Comparison of ENCODE assay signal across 39 cellular contexts in genomic region chr1:161503394-161503748, GRCh38. TPM values are rescaled to one million over a fixed set of nuclear protein-coding genes. Genes with fewer than 3 reads are reported as not detected.
A peak's percentile ranks its signal among the peaks of the same experiment; 100 is the strongest.
DNase-seq lines count a peak whose midpoint lies in the region; ATAC-seq, FAIRE-seq and TF ChIP-seq lines count a peak whose summit lies in the region.
"Had no signal": no experiment of that assay in that cellular context is flagged by ENCODE, and none has a peak within 500 bp of the region (broad histone marks: within the 10 kb centered on the region; RNA-seq: fewer than 3 reads in every experiment).

No MANE protein-coding gene starts in this region.

- no TSS peak for BruUV-seq in K562 (replicated peaks; lab: Mats Ljungman, UMichigan)

- H3K9me1 ChIP-seq in K562 (ENCODE audit: control insufficient read depth, insufficient read depth, low read length), result no peaks in the 10 kb centered on the region

- peaks cover 0 to 15% (median 0%) of the 10 kb centered on the region in 11 experiments; a peak in 2 of 22 replicates for H4K20me1 ChIP-seq in BLaER1 treated with 17β-estradiol and CSF1 and Interleukin-3, amounts not matched to agents 10 nM and 100 nM
- no peaks in the 10 kb centered on the region for H4K20me1 ChIP-seq in K562 (replicated peaks; ENCODE audit: control insufficient read depth, insufficient read depth, low read length)
- H4K20me1 ChIP-seq: BLaER1 had no signal

- intact Hi-C loops in K562 (cut with micrococcal nuclease) (no loop called here), thyroid gland (cut with DNase I) (no loop called here)

- H3K4me1 Mint-ChIP-seq in CD8-positive, alpha-beta memory T cell, result peaks cover 5 to 9% (median 6%) of the 10 kb centered on the region in 3 donors
- peaks cover 15% of the 10 kb centered on the region for H3K4me1 Mint-ChIP-seq in progenitor cell of endocrine pancreas (ENCODE audit: low read depth)

- peak overlapping the region; percentile 74 for H2AFZ ChIP-seq in K562 (ENCODE audit: low read depth, low read length)

- H3K4me3 Mint-ChIP-seq in CD8-positive, alpha-beta memory T cell, result no peak overlapping the region
- no peak overlapping the region for H3K4me3 Mint-ChIP-seq in progenitor cell of endocrine pancreas (ENCODE audit: low read depth)
- H3K4me3 Mint-ChIP-seq: B cell; CD14-positive monocyte; CD4-positive, alpha-beta memory T cell; CD4-positive, alpha-beta T cell; CD4-positive, CD25-positive, alpha-beta regulatory T cell; CD8-positive, alpha-beta T cell had no signal

- H3K27ac ChIP-seq in BLaER1 treated with 17β-estradiol and CSF1 and Interleukin-3, amounts not matched to agents 10 nM and 100 nM, result no peak overlapping the region
- peak overlapping the region; percentile 64 for H3K27ac ChIP-seq in CD8-positive, alpha-beta memory T cell (ENCODE audit: low read depth, low read length)
- H3K27ac ChIP-seq in K562 (ENCODE audit: extremely low read depth, low read depth, low read length) (peak overlapping the region; percentile 87), thyroid gland (no peak overlapping the region)
- H3K27ac ChIP-seq: 22Rv1, A549, BLaER1, C4-2B had no signal

- peaks cover 40 to 98% (median 73%) of the 10 kb centered on the region in 10 experiments for H3K4me1 ChIP-seq in BLaER1 treated with 17β-estradiol and CSF1 and Interleukin-3, amounts not matched to agents 10 nM and 100 nM
- no peaks in the 10 kb centered on the region for H3K4me1 ChIP-seq in CD8-positive, alpha-beta memory T cell (ENCODE audit: insufficient read depth, low read length)
- H3K4me1 ChIP-seq in K562 (replicated peaks in 1 of 2; ENCODE audit: control insufficient read depth in 2 of 2, insufficient read depth in 2 of 2, low read length in 2 of 2), result peaks cover 13 to 49% of the 10 kb centered on the region in 2 experiments
- H3K4me1 ChIP-seq in thyroid gland, result peaks cover 0 to 4% of the 10 kb centered on the region in 2 donors
- H3K4me1 ChIP-seq: A549, BE2C, Caco-2 had no signal

- no peaks in the 10 kb centered on the region for H3K27me3 ChIP-seq in BLaER1 treated with 17β-estradiol and CSF1 and Interleukin-3, amounts not matched to agents 10 nM and 100 nM
- H3K27me3 ChIP-seq in CD8-positive, alpha-beta memory T cell (ENCODE audit: insufficient read depth, low read length, poor library complexity, severe bottlenecking), result peaks cover 4% of the 10 kb centered on the region
- H3K27me3 ChIP-seq in K562 (ENCODE audit: control insufficient read depth in 2 of 2, insufficient read depth in 2 of 2, low read length in 2 of 2) (no peaks in the 10 kb centered on the region), thyroid gland (no peaks in the 10 kb centered on the region)
- H3K27me3 ChIP-seq: BLaER1 had no signal

- H3K36me3 ChIP-seq in BLaER1 treated with 17β-estradiol and CSF1 and Interleukin-3, amounts not matched to agents 10 nM and 100 nM, result peaks cover 0 to 17% (median 0%) of the 10 kb centered on the region in 11 experiments; a peak in 3 of 22 replicates
- H3K36me3 ChIP-seq in CD8-positive, alpha-beta memory T cell (ENCODE audit: insufficient read depth, low read length), result no peaks in the 10 kb centered on the region
- H3K36me3 ChIP-seq in K562 (ENCODE audit: control insufficient read depth, insufficient read depth, low read length) (peaks cover 8% of the 10 kb centered on the region; the same call in 2 of the 3 replicates), thyroid gland (no peaks in the 10 kb centered on the region)
- H3K36me3 ChIP-seq: BE2C, BLaER1 had no signal

- in situ Hi-C loops in K562 (cut with MboI), result no loop called here

- H3K27me3 Mint-ChIP-seq in CD8-positive, alpha-beta memory T cell, result peaks cover 9 to 29% of the 10 kb centered on the region in 2 donors
- H3K27me3 Mint-ChIP-seq in progenitor cell of endocrine pancreas, result peaks cover 39% of the 10 kb centered on the region

- CTCF ChIA-PET in CD8-positive, alpha-beta memory T cell (lab: Charles Lee), result no interaction called here
- CTCF ChIA-PET in K562 (lab: Yijun Ruan, JAX; ENCODE audit: low intra/inter-chr PET ratio), result no interaction called here

- no peak for TF ChIP-seq EP300 in K562 (IDR thresholded peaks at IDR 0.05; ENCODE audit: low read length)

- TF ChIP-seq POLR2A in K562 (conservative IDR thresholded peaks at IDR 0.05) (no peak), thyroid gland (IDR thresholded peaks at IDR 0.05) (no peak)

- FAIRE-seq in K562 (lab: Jason Lieb, UNC), result no peak
- FAIRE-seq: A549, D721Med had no signal

- POLR2A ChIA-PET in CD8-positive, alpha-beta memory T cell (lab: Charles Lee), result no interaction called here
- POLR2A ChIA-PET in K562 (lab: Yijun Ruan, JAX), result interaction anchor here (0.6 to 1.6 kb wide), 3 partner anchors 8 to 19 kb away, joined by 3 to 6 read pairs (median 3); no protein-coding TSS in a partner anchor

- DNase-seq in CD8-positive, alpha-beta memory T cell, result no peak
- DNase-seq in K562 (ENCODE audit: extremely low read depth in 1 of 4, low spot score in 3 of 4), result no peak
- peak; percentile 6 for DNase-seq in dedifferentiated amniotic fluid mesenchymal stem cell (ENCODE audit: extremely low spot score)
- DNase-seq in thyroid gland, result no peak
- no peak for DNase-seq in progenitor cell of endocrine pancreas (ENCODE audit: low spot score, unreplicated experiment)
- DNase-seq: 8988T; ACHN; AML-193; BE2C; C1 segment of cervical spinal cord; Caco-2; Calu3; CD4-positive, alpha-beta memory T cell; CD4-positive, alpha-beta T cell; CD4-positive, CD25-positive, alpha-beta regulatory T cell; CD8-positive, alpha-beta T cell; COR-L47; DMS 273 treated with DMSO at 0.1 percent for 48 hours; DMS153; DMS53; DMS79; DMS79 treated with DMSO at 0.1 percent for 48 hours; DND-41 had no signal

- H3K9me3 Mint-ChIP-seq in CD8-positive, alpha-beta memory T cell, result no peaks in the 10 kb centered on the region
- no peaks in the 10 kb centered on the region for H3K9me3 Mint-ChIP-seq in progenitor cell of endocrine pancreas (ENCODE audit: low read depth)
- H3K9me3 Mint-ChIP-seq: CD14-positive monocyte; CD4-positive, alpha-beta T cell; CD4-positive, CD25-positive, alpha-beta regulatory T cell; CD8-positive, alpha-beta T cell had no signal

- no peak overlapping the region for H3K9ac ChIP-seq in BLaER1 treated with 17β-estradiol and CSF1 and Interleukin-3, amounts not matched to agents 10 nM and 100 nM
- peak overlapping the region; percentile 56 to 71; a peak in 3 of 4 replicates for H3K9ac ChIP-seq in K562 (ENCODE audit: insufficient read depth in 1 of 2, low read depth in 2 of 2, low read length in 2 of 2)
- H3K9ac ChIP-seq: BLaER1 had no signal

- H3K79me2 ChIP-seq in K562 (ENCODE audit: control insufficient read depth, insufficient read depth, low read length), result peaks cover 40% of the 10 kb centered on the region

- TF ChIP-seq RAD21 in K562 (CRISPR knock-in tag; conservative IDR thresholded peaks at IDR 0.05 in 1 of 2, IDR thresholded peaks at IDR 0.05 in 1 of 2), result no peak

- H3K36me3 Mint-ChIP-seq in CD8-positive, alpha-beta memory T cell, result no peaks in the 10 kb centered on the region
- H3K36me3 Mint-ChIP-seq in progenitor cell of endocrine pancreas (ENCODE audit: insufficient read depth), result no peaks in the 10 kb centered on the region
- H3K36me3 Mint-ChIP-seq: CD4-positive, alpha-beta memory T cell; CD4-positive, CD25-positive, alpha-beta regulatory T cell; CD8-positive, alpha-beta T cell had no signal

- TF ChIP-seq CTCF in K562 (IDR thresholded peaks at IDR 0.05 in 2 of 3, conservative IDR thresholded peaks at IDR 0.05 in 1 of 3; ENCODE audit: insufficient read depth in 2 of 3, low read depth in 1 of 3, low read length in 3 of 3), result no peak
- no peak for TF ChIP-seq CTCF in thyroid gland (IDR thresholded peaks at IDR 0.05)
- TF ChIP-seq CTCF in progenitor cell of endocrine pancreas (IDR thresholded peaks at IDR 0.05; ENCODE audit: unreplicated experiment), result no peak

- no peak overlapping the region for H3K4me3 ChIP-seq in BLaER1 treated with 17β-estradiol and CSF1 and Interleukin-3, amounts not matched to agents 10 nM and 100 nM
- H3K4me3 ChIP-seq in CD8-positive, alpha-beta memory T cell (ENCODE audit: low read length), result no peak overlapping the region
- no peak overlapping the region for H3K4me3 ChIP-seq in K562
- H3K4me3 ChIP-seq in thyroid gland (replicated peaks in 1 of 3), result no peak overlapping the region
- H3K4me3 ChIP-seq: A549, BLaER1 had no signal

- H3K4me2 ChIP-seq in BLaER1 treated with 17β-estradiol and CSF1 and Interleukin-3, amounts not matched to agents 10 nM and 100 nM, result peak overlapping the region in 6 of 11 experiments; percentile 10 to 93 (median 54); a peak in 10 of 22 replicates
- H3K4me2 ChIP-seq in K562 (ENCODE audit: insufficient read depth, low read length), result peak overlapping the region; percentile 54
- H3K4me2 ChIP-seq: A549, BLaER1 had no signal

- H3K27ac Mint-ChIP-seq in CD8-positive, alpha-beta memory T cell, result no peak overlapping the region
- no peak overlapping the region for H3K27ac Mint-ChIP-seq in progenitor cell of endocrine pancreas
- H3K27ac Mint-ChIP-seq: B cell; CD4-positive, alpha-beta memory T cell; CD4-positive, alpha-beta T cell; CD4-positive, CD25-positive, alpha-beta regulatory T cell; CD8-positive, alpha-beta T cell had no signal

- no peak for ATAC-seq in K562
- ATAC-seq in GM21528 (IDR thresholded peaks at IDR 0.05; ENCODE audit: low FRiP score, unreplicated experiment), result no peak
- no peak for ATAC-seq in HG02973 (IDR thresholded peaks at IDR 0.05; ENCODE audit: unreplicated experiment)
- ATAC-seq: A549; CD8-positive, alpha-beta T cell had no signal

- H3K9me3 ChIP-seq in BLaER1 treated with 17β-estradiol and CSF1 and Interleukin-3, amounts not matched to agents 10 nM and 100 nM (replicated peaks in 1 of 11), result 0 out of 22 replicates have a peak, but pooled peaks cover 0 to 5% (median 0%) of the 10 kb centered on the region in 11 experiments
- H3K9me3 ChIP-seq in CD8-positive, alpha-beta memory T cell (ENCODE audit: low read length), result no peaks in the 10 kb centered on the region
- H3K9me3 ChIP-seq in K562 (replicated peaks; ENCODE audit: control insufficient read depth, insufficient read depth, low read depth, low read length), result no peaks in the 10 kb centered on the region
- no peaks in the 10 kb centered on the region for H3K9me3 ChIP-seq in thyroid gland
- H3K9me3 ChIP-seq: A549, BE2C, BLaER1, Caco-2 had no signal

RNA-seq across cellular contexts. Expression of gene FCGR2A, which starts 1.9 kb away (rescaled TPM):
- total RNA-seq in CD8-positive, alpha-beta memory T cell, result under 1 TPM; 0.46 to 0.82 TPM
- polyA plus RNA-seq in CD8-positive, alpha-beta memory T cell, result not detected
- 389 and 599 TPM in 2 replicates for total RNA-seq in K562 (2011; cell fraction: chromatin; rRNA removed; ENCODE audit: low replicate concordance)
- 541 and 613 TPM in 2 replicates for total RNA-seq in K562 (2011; cell fraction: nucleolus; rRNA removed)
- 545 and 616 TPM in 2 replicates for total RNA-seq in K562 (2011; cell fraction: nucleoplasm; rRNA removed)
- total RNA-seq in K562 (2014; rRNA removed) (101 and 112 TPM in 2 replicates), K562 (2014; rRNA removed; fragmentation: Illumina TruSeq; extraction: Trizol) (113 and 127 TPM in 2 replicates), K562 (2015; rRNA removed; fragmentation: Illumina TruSeq; extraction: Trizol) (117 and 130 TPM in 2 replicates), K562 (2021) (84.4 and 97.8 TPM in 2 replicates), thyroid gland (10 to 100 TPM in 3 of 4 donors, 1 to 10 TPM in 1; 8.5 to 63.7 (median 17.0) TPM), progenitor cell of endocrine pancreas (0.40 TPM in 1 of 2 replicates, not detected in the other)
- polyA plus RNA-seq in K562 (2011; rRNA removed) (373 and 504 TPM in 2 replicates), K562 (2014; fragmentation: Illumina TruSeq; extraction: Trizol) (147 and 151 TPM in 2 replicates), K562 (2014; fragmentation: Nextera tagmentation; extraction: Ambion mirVana) (100 to 1,000 TPM in 1 of 2 experiments, 10 to 100 TPM in 1; 80.0 to 112 TPM), K562 (2014; rRNA removed) (124 and 132 TPM in 2 replicates)
- 431 and 516 TPM in 2 replicates for polyA plus RNA-seq in K562 (2011; cell fraction: cytosol; rRNA removed)
- polyA plus RNA-seq in K562 (2011; cell fraction: nucleus; rRNA removed), result 298 and 350 TPM in 2 replicates
- 85.7 and 203 TPM in 2 replicates for polyA plus RNA-seq in K562 (2012)
- polyA minus RNA-seq in K562 (2011; rRNA and poly(A)+ RNA removed), result 536 and 660 TPM in 2 replicates
- polyA minus RNA-seq in K562 (2011; cell fraction: cytosol; rRNA and poly(A)+ RNA removed), result 195 and 278 TPM in 2 replicates
- polyA minus RNA-seq in K562 (2011; cell fraction: nucleus; rRNA and poly(A)+ RNA removed), result 253 and 509 TPM in 2 replicates
- total RNA-seq: A673; Caco-2; Calu3; CD4-positive, CD25-positive, alpha-beta regulatory T cell; Daoy had no signal
- polyA plus RNA-seq: CD4-positive, alpha-beta memory T cell had no signal

RNA-seq across cellular contexts. Expression of gene HSPA6, which starts 21.0 kb away (rescaled TPM):
- 1 to 10 TPM in 1 of 2 experiments, under 1 TPM in 1; 0.90 to 1.3 TPM for total RNA-seq in CD8-positive, alpha-beta memory T cell
- polyA plus RNA-seq in CD8-positive, alpha-beta memory T cell, result 1.4 TPM
- 16.7 and 32.8 TPM in 2 replicates for total RNA-seq in K562 (2011; cell fraction: chromatin; rRNA removed; ENCODE audit: low replicate concordance)
- total RNA-seq in K562 (2011; cell fraction: nucleolus; rRNA removed), result 22.5 and 30.7 TPM in 2 replicates
- total RNA-seq in K562 (2011; cell fraction: nucleoplasm; rRNA removed), result 11.7 and 19.8 TPM in 2 replicates
- total RNA-seq in K562 (2014; rRNA removed), result 3.0 and 3.3 TPM in 2 replicates
- 1.1 and 1.6 TPM in 2 replicates for total RNA-seq in K562 (2014; rRNA removed; fragmentation: Illumina TruSeq; extraction: Trizol)
- 2.3 and 2.4 TPM in 2 replicates for total RNA-seq in K562 (2015; rRNA removed; fragmentation: Illumina TruSeq; extraction: Trizol)
- total RNA-seq in K562 (2021), result 3.0 and 3.9 TPM in 2 replicates
- polyA plus RNA-seq in K562 (2011; rRNA removed), result 10.0 and 14.3 TPM in 2 replicates
- polyA plus RNA-seq in K562 (2011; cell fraction: cytosol; rRNA removed), result 14.1 and 14.5 TPM in 2 replicates
- 74.9 and 104 TPM in 2 replicates for polyA plus RNA-seq in K562 (2011; cell fraction: nucleus; rRNA removed)
- 5.0 and 15.7 TPM in 2 replicates for polyA plus RNA-seq in K562 (2012)
- polyA plus RNA-seq in K562 (2014; fragmentation: Illumina TruSeq; extraction: Trizol), result 2.3 and 2.7 TPM in 2 replicates
- polyA plus RNA-seq in K562 (2014; fragmentation: Nextera tagmentation; extraction: Ambion mirVana), result under 1 TPM; 0.15 to 0.21 TPM
- polyA plus RNA-seq in K562 (2014; rRNA removed), result 4.6 and 4.7 TPM in 2 replicates
- polyA minus RNA-seq in K562 (2011; rRNA and poly(A)+ RNA removed), result 5.8 and 5.9 TPM in 2 replicates
- polyA minus RNA-seq in K562 (2011; cell fraction: cytosol; rRNA and poly(A)+ RNA removed), result 2.6 and 3.2 TPM in 2 replicates
- 10.4 and 13.9 TPM in 2 replicates for polyA minus RNA-seq in K562 (2011; cell fraction: nucleus; rRNA and poly(A)+ RNA removed)
- 1 to 10 TPM in 3 of 4 donors, under 1 TPM in 1; 0.75 to 4.7 (median 2.7) TPM for total RNA-seq in thyroid gland
- 0.16 TPM in 1 of 2 replicates, not detected in the other for total RNA-seq in progenitor cell of endocrine pancreas
- total RNA-seq: CD4-positive, CD25-positive, alpha-beta regulatory T cell had no signal
- polyA plus RNA-seq: CD4-positive, CD25-positive, alpha-beta regulatory T cell had no signal

RNA-seq across cellular contexts. Expression of gene FCGR3A, which starts 46.2 kb away (rescaled TPM):
- total RNA-seq in CD8-positive, alpha-beta memory T cell, result 1 to 10 TPM in 1 of 2 experiments, under 1 TPM in 1; 0.58 to 1.1 TPM
- 44.6 TPM for polyA plus RNA-seq in CD8-positive, alpha-beta memory T cell
- total RNA-seq in K562 (2011; cell fraction: chromatin; rRNA removed; ENCODE audit: low replicate concordance), result 0.81 and 1.4 TPM in 2 replicates
- 0.39 and 0.67 TPM in 2 replicates for total RNA-seq in K562 (2011; cell fraction: nucleolus; rRNA removed)
- total RNA-seq in K562 (2011; cell fraction: nucleoplasm; rRNA removed), result 1.2 and 1.7 TPM in 2 replicates
- 0.12 TPM in 1 of 2 replicates, not detected in the other for total RNA-seq in K562 (2014; rRNA removed)
- not detected in 2 replicates for total RNA-seq in K562 (2014; rRNA removed; fragmentation: Illumina TruSeq; extraction: Trizol)
- 0.11 TPM in 2 replicates for total RNA-seq in K562 (2015; rRNA removed; fragmentation: Illumina TruSeq; extraction: Trizol)
- total RNA-seq in K562 (2021), result 0.29 and 0.56 TPM in 2 replicates
- 0.24 and 0.32 TPM in 2 replicates for polyA plus RNA-seq in K562 (2011; rRNA removed)
- polyA plus RNA-seq in K562 (2011; cell fraction: cytosol; rRNA removed), result 0.04 and 0.18 TPM in 2 replicates
- 0.37 and 0.51 TPM in 2 replicates for polyA plus RNA-seq in K562 (2011; cell fraction: nucleus; rRNA removed)
- 0.21 TPM in 2 replicates for polyA plus RNA-seq in K562 (2012)
- polyA plus RNA-seq in K562 (2014; fragmentation: Illumina TruSeq; extraction: Trizol), result 0.11 TPM in 1 of 2 replicates, not detected in the other
- polyA plus RNA-seq in K562 (2014; fragmentation: Nextera tagmentation; extraction: Ambion mirVana), result under 1 TPM; 0.04 to 0.15 TPM
- polyA plus RNA-seq in K562 (2014; rRNA removed), result 0.04 and 0.13 TPM in 2 replicates
- 0.45 and 0.49 TPM in 2 replicates for polyA minus RNA-seq in K562 (2011; rRNA and poly(A)+ RNA removed)
- polyA minus RNA-seq in K562 (2011; cell fraction: cytosol; rRNA and poly(A)+ RNA removed), result not detected in 2 replicates
- 0.54 and 1.1 TPM in 2 replicates for polyA minus RNA-seq in K562 (2011; cell fraction: nucleus; rRNA and poly(A)+ RNA removed)
- 10 to 100 TPM in 1 of 4 donors, 1 to 10 TPM in 3; 1.7 to 11.7 (median 7.6) TPM for total RNA-seq in thyroid gland
- not detected in 2 replicates for total RNA-seq in progenitor cell of endocrine pancreas
- total RNA-seq: A172; A673; Caco-2; Calu3; CD4-positive, CD25-positive, alpha-beta regulatory T cell; Daoy; G401 had no signal
- polyA plus RNA-seq: A549, AG04450, BJ had no signal

Comparison
In these comparisons a context has a peak if more than half of its experiments do, and no peak if none do; other contexts are left out.
1. H3K27ac ChIP-seq: peak in CD8-positive, alpha-beta memory T cell (single experiment) and K562 (single experiment); none in BLaER1 treated with 17β-estradiol and CSF1 and Interleukin-3, amounts not matched to agents 10 nM and 100 nM (0 of 11) and thyroid gland (0 of 3).
2. H3K9ac ChIP-seq: peak in K562 (2 of 2); none in BLaER1 treated with 17β-estradiol and CSF1 and Interleukin-3, amounts not matched to agents 10 nM and 100 nM (0 of 11).